In genomic region chr11:46505741-46506485, GRCh38 we compare ENCODE assay signal across 2 cellular contexts.
TF ChIP-seq lines count a peak whose summit lies in the region.

No MANE protein-coding gene starts in this region.

TF ChIP-seq in HepG2, 621 proteins besides CTCF, POLR2A, EP300 and RAD21:
- TF ChIP-seq MNT (IDR thresholded peaks at IDR 0.05) (no peak), RBM22 (optimal IDR thresholded peaks at IDR 0.05; ENCODE audit: low read length) (peak; percentile 41)
TF ChIP-seq in HepG2: peak in this region for 1.

TF ChIP-seq in K562, 482 proteins besides CTCF, POLR2A, EP300 and RAD21 (continued from another document and continues in another):
- TF ChIP-seq PRDM10 (IDR thresholded peaks at IDR 0.05; ENCODE audit: partially characterized antibody) (no peak), HNRNPH1 (optimal IDR thresholded peaks at IDR 0.05; ENCODE audit: low read depth, low read length) (no peak), NR2C2 (CRISPR knock-in tag; IDR thresholded peaks at IDR 0.05) (no peak), NR2C2 (tag; IDR thresholded peaks at IDR 0.05) (no peak), KAT7 (CRISPR knock-in tag; IDR thresholded peaks at IDR 0.05; ENCODE audit: borderline replicate concordance) (no peak), FOXA3 (CRISPR knock-in tag; conservative IDR thresholded peaks at IDR 0.05 in 1 of 2, IDR thresholded peaks at IDR 0.05 in 1 of 2) (no peak), HOXB6 (CRISPR knock-in tag; IDR thresholded peaks at IDR 0.05; ENCODE audit: borderline replicate concordance) (no peak), HIVEP1 (CRISPR knock-in tag; IDR thresholded peaks at IDR 0.05) (no peak), JUND (IDR thresholded peaks at IDR 0.05; ENCODE audit: borderline replicate concordance, low read depth, low read length) (no peak), JUND (tag; IDR thresholded peaks at IDR 0.05; ENCODE audit: borderline replicate concordance, low read depth, low read length) (peak; percentile 11; the same call in 1 of the 3 replicates), XRCC5 (IDR thresholded peaks at IDR 0.05; ENCODE audit: low read depth, low read length) (no peak), MEF2A (IDR thresholded peaks at IDR 0.05; ENCODE audit: control insufficient read depth, low read depth, low read length) (no peak), BCL6 (CRISPR knock-in tag; IDR thresholded peaks at IDR 0.05) (no peak), NCOA6 (IDR thresholded peaks at IDR 0.05) (no peak), ZNF133 (CRISPR knock-in tag; IDR thresholded peaks at IDR 0.05) (no peak), BHLHE40 (IDR thresholded peaks at IDR 0.05; ENCODE audit: low read length) (peak; percentile 57), ATF6 (CRISPR knock-in tag; IDR thresholded peaks at IDR 0.05) (no peak), ZNF24 (IDR thresholded peaks at IDR 0.05) (no peak), ZBTB34 (CRISPR knock-in tag; IDR thresholded peaks at IDR 0.05) (no peak), POLR2H (tag; IDR thresholded peaks at IDR 0.05; ENCODE audit: low read depth) (no peak), MYC (IDR thresholded peaks at IDR 0.05; ENCODE audit: low read depth, low read length) (0 out of 2 replicates have a peak, but pooled peaks have one; percentile 16), MYC (CRISPR knock-in tag; IDR thresholded peaks at IDR 0.05; ENCODE audit: borderline replicate concordance, low read depth) (no peak), SMAD3 (CRISPR knock-in tag; conservative IDR thresholded peaks at IDR 0.05) (no peak), RCOR1 (IDR thresholded peaks at IDR 0.05; ENCODE audit: borderline replicate concordance in 1 of 2, low read depth in 2 of 2, low read length in 2 of 2) (no peak; a peak in 1 of 4 replicates), PHB2 (IDR thresholded peaks at IDR 0.05; ENCODE audit: low read depth) (no peak), CTBP1 (IDR thresholded peaks at IDR 0.05; ENCODE audit: borderline replicate concordance) (no peak), MNT (conservative IDR thresholded peaks at IDR 0.05) (no peak), MAFG (tag; conservative IDR thresholded peaks at IDR 0.05) (no peak), STAT5B (CRISPR knock-in tag; IDR thresholded peaks at IDR 0.05) (no peak), SMAD1 (IDR thresholded peaks at IDR 0.05; ENCODE audit: low read depth, low read length, partially characterized antibody) (no peak), RBM34 (IDR thresholded peaks at IDR 0.05; ENCODE audit: borderline replicate concordance, insufficient read depth, low read length) (no peak), ZNF347 (CRISPR knock-in tag; IDR thresholded peaks at IDR 0.05; ENCODE audit: low read depth) (no peak), HMBOX1 (IDR thresholded peaks at IDR 0.05) (no peak), DDX20 (tag; IDR thresholded peaks at IDR 0.05; ENCODE audit: low read depth) (no peak), TFE3 (CRISPR knock-in tag; IDR thresholded peaks at IDR 0.05) (peak; percentile 40), TEAD2 (tag; IDR thresholded peaks at IDR 0.05) (no peak), CEBPB (tag; IDR thresholded peaks at IDR 0.05) (no peak), BRF2 (IDR thresholded peaks at IDR 0.05; ENCODE audit: borderline replicate concordance, insufficient read depth, insufficient read length) (no peak), USF2 (CRISPR knock-in tag; IDR thresholded peaks at IDR 0.05) (no peak), SIRT6 (IDR thresholded peaks at IDR 0.05; ENCODE audit: low read depth, low read length) (no peak)
